In the genomic region with DNA sequence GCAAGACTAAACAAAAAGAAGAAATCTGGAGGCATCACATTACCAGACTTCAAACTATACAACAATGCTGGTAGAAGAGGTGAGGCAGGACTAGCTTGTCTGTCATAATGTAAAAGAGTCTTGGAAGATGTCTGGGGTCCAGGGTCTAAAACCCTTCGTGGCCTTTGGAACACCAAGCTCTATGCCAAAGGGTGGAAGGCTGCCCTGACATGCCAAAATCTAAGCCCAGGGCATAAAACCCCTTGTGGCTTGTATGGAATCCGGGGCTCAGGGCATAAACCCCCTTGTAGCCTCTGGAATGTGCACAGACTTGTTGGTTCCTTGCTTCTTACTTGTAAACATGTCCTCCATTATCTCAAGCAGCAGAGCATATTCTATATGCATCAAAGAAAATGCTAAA, we compare ENCODE assay signal across 6 cellular contexts. TPM values are rescaled to one million over a fixed set of nuclear protein-coding genes. Genes with fewer than 3 reads are reported as not detected.
"Had no signal": no experiment of that assay in that cellular context is flagged by ENCODE, and none has a peak within 500 bp of the region (broad histone marks: within the 10 kb centered on the region; RNA-seq: fewer than 3 reads in every experiment).

No MANE protein-coding gene starts in this region.

RNA-seq across cellular contexts. Expression of a gene that starts 7.6 kb away (rescaled TPM):
- total RNA-seq: H1, H9, HT-29, IMR-90, K562 had no signal
- polyA plus RNA-seq: GM23338, IMR-90, K562 had no signal
